ENCODE assay signal across 9 cellular contexts in the genomic region with DNA sequence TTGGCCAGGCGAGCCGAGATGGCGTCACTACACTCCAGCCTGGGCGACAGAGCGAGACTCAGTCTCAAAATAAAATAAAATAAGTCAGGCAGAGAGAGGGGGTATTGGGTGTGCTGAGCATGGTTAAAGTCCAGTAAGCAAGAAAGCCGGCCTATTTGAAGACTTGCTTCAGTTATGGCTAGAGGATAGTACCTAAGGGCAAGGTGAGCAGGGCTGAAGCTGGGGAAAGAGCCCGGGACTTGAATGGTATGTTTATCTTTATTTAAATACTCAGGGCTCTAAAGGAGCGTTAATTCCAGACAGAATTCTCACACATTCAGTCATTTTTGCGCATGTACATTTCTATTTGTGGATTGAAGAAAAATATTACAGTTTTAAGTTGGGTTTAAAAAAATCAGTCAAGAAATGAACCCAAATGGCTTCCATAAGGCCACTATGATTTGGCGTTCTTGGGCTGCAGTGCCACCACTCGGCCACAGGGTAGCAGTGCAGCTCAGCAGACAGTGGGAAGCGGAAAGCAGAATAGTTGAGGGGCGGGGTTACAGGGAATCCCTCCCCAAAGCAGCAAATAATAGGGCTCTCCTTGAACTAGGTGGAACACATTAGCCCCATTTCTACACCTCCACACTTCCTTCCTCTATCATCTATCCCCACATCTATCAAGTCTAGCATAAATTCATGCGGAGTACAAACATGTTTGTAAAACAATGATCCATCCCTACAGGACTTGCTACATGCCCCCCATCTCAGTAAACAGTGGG. TPM values are rescaled to one million over a fixed set of nuclear protein-coding genes. Genes with fewer than 3 reads are reported as not detected.
DNase-seq lines count a peak whose midpoint lies in the region; ATAC-seq and TF ChIP-seq lines count a peak whose summit lies in the region.
"Had no signal": no experiment of that assay in that cellular context is flagged by ENCODE, and none has a peak within 500 bp of the region (broad histone marks: within the 10 kb centered on the region; RNA-seq: fewer than 3 reads in every experiment).

No MANE protein-coding gene starts in this region.

- H3K9me3 ChIP-seq in colonic mucosa (no peaks in the 10 kb centered on the region), left lung (no peaks in the 10 kb centered on the region)

- H3K4me3 Mint-ChIP-seq in CD14-positive monocyte, result no peak overlapping the region

- H3K9ac ChIP-seq in colonic mucosa (ENCODE audit: low read depth in 2 of 2, low read length in 2 of 2), result no peak overlapping the region

- H3K4me3 ChIP-seq in colonic mucosa, result no peak overlapping the region
- H3K4me3 ChIP-seq in left lung, result no peak overlapping the region

- TF ChIP-seq CTCF in CD14-positive monocyte (IDR thresholded peaks at IDR 0.05) (peak; percentile 84), colonic mucosa (IDR thresholded peaks at IDR 0.05) (peak; percentile 98), left lung (IDR thresholded peaks at IDR 0.05) (peak; percentile 91 to 97)

- H3K36me3 ChIP-seq in colonic mucosa, result no peaks in the 10 kb centered on the region
- no peaks in the 10 kb centered on the region for H3K36me3 ChIP-seq in left lung

- H3K9me3 Mint-ChIP-seq in CD14-positive monocyte, result no peaks in the 10 kb centered on the region

- H3K36me3 Mint-ChIP-seq in CD14-positive monocyte, result no peaks in the 10 kb centered on the region

- H3K27ac ChIP-seq in colonic mucosa (no peak overlapping the region), left lung (no peak overlapping the region)

- no peaks in the 10 kb centered on the region for H3K27me3 ChIP-seq in colonic mucosa
- no peaks in the 10 kb centered on the region for H3K27me3 ChIP-seq in left lung

- no peaks in the 10 kb centered on the region for H3K4me1 Mint-ChIP-seq in CD14-positive monocyte

- H3K27me3 Mint-ChIP-seq in CD14-positive monocyte (ENCODE audit: low read depth in 3 of 3), result peaks cover 2 to 3% (median 3%) of the 10 kb centered on the region in 3 donors

- peak; percentile 100 for ATAC-seq in HG03354 (IDR thresholded peaks at IDR 0.05; ENCODE audit: poor library complexity, severe bottlenecking, unreplicated experiment)
- ATAC-seq in left lung, result peak; percentile 100

- H3K4me1 ChIP-seq in colonic mucosa (peaks cover 3% of the 10 kb centered on the region), left lung (peaks cover 0 to 3% of the 10 kb centered on the region in 2 donors)

- H3K27ac Mint-ChIP-seq in CD14-positive monocyte, result no peak overlapping the region

- DNase-seq in CD14-positive monocyte (ENCODE audit: low spot score) (peak; percentile 52), GM19240 (ENCODE audit: insufficient read length, low spot score) (peak; percentile 71), NCI-H510A (lab: John Stamatoyannopoulos, UW) (peak; percentile 10), colonic mucosa (peak; percentile 89), left lung (peak; percentile 72 to 77)
- DNase-seq in activated CD4-positive, alpha-beta T cell treated with anti-CD3 and anti-CD28 coated beads for 4 hours, result peak; percentile 69 to 75
- peak; percentile 70 to 73 for DNase-seq in stimulated activated CD4-positive, alpha-beta T cell treated with anti-CD3 and anti-CD28 coated beads, Interleukin-4, amount 100 ng/mL, for 48 hours (ENCODE audit: low read depth in 2 of 2)

- intact Hi-C loops in CD14-positive monocyte (cut with micrococcal nuclease), result no loop called here
- intact Hi-C loops in colonic mucosa (cut with DNase I), result loop anchor here (2.0 to 5.0 kb wide), 2 partner anchors 86 to 245 kb away; partner anchors contain the start of gene PRSS48
- intact Hi-C loops in left lung (cut with DNase I), result no loop called here

RNA-seq across cellular contexts. Expression of gene SH3D19, which starts 37.2 kb away (rescaled TPM):
- polyA plus RNA-seq in CD14-positive monocyte, result not detected
- total RNA-seq in colonic mucosa (100 to 1,000 TPM in 1 of 2 donors, 10 to 100 TPM in 1; 75.5 to 104 TPM), left lung (100 to 1,000 TPM in 1 of 2 donors, 10 to 100 TPM in 1; 84.6 to 114 TPM)
- total RNA-seq: T-helper 2 cell treated with Interferon-gamma antibody and Interleukin-4, amounts not matched to agents 100 ng/mL and 5 ng/mL, for 36 hours had no signal

RNA-seq across cellular contexts. Expression of gene FHIP1A, which starts 46.4 kb away (rescaled TPM):
- polyA plus RNA-seq in CD14-positive monocyte, result not detected
- total RNA-seq in colonic mucosa (10 to 100 TPM; 31.5 to 33.4 TPM), left lung (10 to 100 TPM; 17.3 to 20.0 TPM)
- total RNA-seq: T-helper 2 cell treated with Interferon-gamma antibody and Interleukin-4, amounts not matched to agents 100 ng/mL and 5 ng/mL, for 36 hours had no signal

Comparison
In these comparisons a context has a peak if more than half of its experiments do, and no peak if none do; other contexts are left out.
1. DNase-seq: peak in every context shown above with its lines; median percentile 89 in colonic mucosa; 74 in left lung; 72 in activated CD4-positive, alpha-beta T cell treated with anti-CD3 and anti-CD28 coated beads for 4 hours; 72 in stimulated activated CD4-positive, alpha-beta T cell treated with anti-CD3 and anti-CD28 coated beads, Interleukin-4, amount 100 ng/mL, for 48 hours; 71 in GM19240; 52 in CD14-positive monocyte; 10 in NCI-H510A.